19 cellular contexts compared by ENCODE assay signal in genomic region chr21:42969193-42969600, GRCh38. TPM values are rescaled to one million over a fixed set of nuclear protein-coding genes. Genes with fewer than 3 reads are reported as not detected.
"Had no signal": no experiment of that assay in that cellular context is flagged by ENCODE, and none has a peak within 500 bp of the region (broad histone marks: within the 10 kb centered on the region; RNA-seq: fewer than 3 reads in every experiment).

No MANE protein-coding gene starts in this region.

- FAIRE-seq: colon, islet of Langerhans, TTC549 had no signal

- DNase-seq: activated CD4-positive, alpha-beta T cell treated with anti-CD3 and anti-CD28 coated beads for 36 hours; activated CD4-positive, alpha-beta T cell treated with anti-CD3 and anti-CD28 coated beads, Interleukin-2, amount 50 U/mL, for 48 hours; anterior cingulate cortex; central memory CD4-positive, alpha-beta T cell; foreskin keratinocyte; glutamatergic neuron; hippocampal formation; left colon; lower lobe of right lung; nucleus accumbens had no signal

- H3K27me3 Mint-ChIP-seq: activated CD4-positive, alpha-beta T cell treated with anti-CD3 and anti-CD28 coated beads for 36 hours; brain; natural killer cell treated with Interleukin-12 subunit alpha and Interleukin-12 subunit beta and Interleukin-15 and Interleukin-18, amount 100 ng/mL, for 72 hours; stimulated activated naive CD8-positive, alpha-beta T cell treated with anti-CD3 and anti-CD28 coated beads, Interleukin-15, Interleukin-2, amounts not matched to agents 100 ng/mL and 50 ng/mL, for 24 hours had no signal

- H3K4me3 Mint-ChIP-seq: activated CD4-positive, alpha-beta T cell treated with anti-CD3 and anti-CD28 coated beads for 36 hours; brain; natural killer cell treated with Interleukin-12 subunit alpha and Interleukin-12 subunit beta and Interleukin-15 and Interleukin-18, amount 100 ng/mL, for 72 hours; stimulated activated naive CD8-positive, alpha-beta T cell treated with anti-CD3 and anti-CD28 coated beads, Interleukin-15, Interleukin-2, amounts not matched to agents 100 ng/mL and 50 ng/mL, for 24 hours had no signal

- ATAC-seq: activated CD4-positive, alpha-beta T cell treated with anti-CD3 and anti-CD28 coated beads for 36 hours; foreskin keratinocyte; left colon; lower lobe of right lung; natural killer cell treated with Interleukin-12 subunit alpha and Interleukin-12 subunit beta and Interleukin-15 and Interleukin-18, amount 100 ng/mL, for 72 hours had no signal

- H3K9me3 Mint-ChIP-seq: brain; natural killer cell treated with Interleukin-12 subunit alpha and Interleukin-12 subunit beta and Interleukin-15 and Interleukin-18, amount 100 ng/mL, for 72 hours; stimulated activated naive CD8-positive, alpha-beta T cell treated with anti-CD3 and anti-CD28 coated beads, Interleukin-15, Interleukin-2, amounts not matched to agents 100 ng/mL and 50 ng/mL, for 24 hours had no signal

- H3K27ac Mint-ChIP-seq: activated CD4-positive, alpha-beta T cell treated with anti-CD3 and anti-CD28 coated beads for 36 hours; natural killer cell treated with Interleukin-12 subunit alpha and Interleukin-12 subunit beta and Interleukin-15 and Interleukin-18, amount 100 ng/mL, for 72 hours; stimulated activated naive CD8-positive, alpha-beta T cell treated with anti-CD3 and anti-CD28 coated beads, Interleukin-15, Interleukin-2, amounts not matched to agents 100 ng/mL and 50 ng/mL, for 24 hours had no signal

- H3K9me3 ChIP-seq: lower lobe of right lung, tibial nerve had no signal

- H3K27me3 ChIP-seq: dorsolateral prefrontal cortex, foreskin keratinocyte, tibial nerve had no signal

- H3K36me3 Mint-ChIP-seq: brain; natural killer cell treated with Interleukin-12 subunit alpha and Interleukin-12 subunit beta and Interleukin-15 and Interleukin-18, amount 100 ng/mL, for 72 hours had no signal

- H3K27ac ChIP-seq: dorsolateral prefrontal cortex, epithelial cell of prostate, foreskin keratinocyte, lower lobe of right lung, tibial nerve had no signal

- H3K4me1 ChIP-seq: foreskin keratinocyte had no signal

- H3K4me3 ChIP-seq: dorsolateral prefrontal cortex, lower lobe of right lung, tibial nerve had no signal

- H3K36me3 ChIP-seq: lower lobe of right lung, tibial nerve had no signal

RNA-seq across cellular contexts. Expression of gene ERVH48-1, which starts 43.8 kb away (rescaled TPM):
- total RNA-seq: dorsolateral prefrontal cortex; foreskin keratinocyte; left colon; lower lobe of right lung; natural killer cell treated with Interleukin-12 subunit alpha and Interleukin-12 subunit beta and Interleukin-15 and Interleukin-18, amount 100 ng/mL, for 72 hours; tibial nerve had no signal
